22 cellular contexts compared by ENCODE assay signal in genomic region chr11:8773125-8773524, GRCh38.
DNase-seq lines count a peak whose midpoint lies in the region; ATAC-seq, FAIRE-seq and TF ChIP-seq lines count a peak whose summit lies in the region.
"Had no signal": no experiment of that assay in that cellular context is flagged by ENCODE, and none has a peak within 500 bp of the region (broad histone marks: within the 10 kb centered on the region; RNA-seq: fewer than 3 reads in every experiment).

No MANE protein-coding gene starts in this region.

- peaks cover 2% of the 10 kb centered on the region for H3K9me3 Mint-ChIP-seq in astrocyte (ENCODE audit: unreplicated experiment)
- H3K9me3 Mint-ChIP-seq: activated T-cell treated with anti-CD3 and anti-CD28 coated beads, Interleukin-2, amount 50 U/mL, for 24 hours; CD8-positive, alpha-beta T cell; stimulated activated naive B cell treated with anti-CD40 and anti-IgM and Interleukin-4, amounts not matched to agents 10 μg/mL and 1 μg/mL and 100 μg/mL, for 72 hours had no signal

- H3K9ac ChIP-seq in astrocyte (ENCODE audit: low read length) (no peak overlapping the region), keratinocyte (ENCODE audit: control insufficient read depth, extremely low read depth, insufficient read depth, low read length) (no peak overlapping the region)

- intact Hi-C loops in sciatic nerve (cut with DNase I), result no loop called here

- H3K9me1 ChIP-seq in keratinocyte (ENCODE audit: control insufficient read depth, extremely low read depth, insufficient read depth, low read length), result no peaks in the 10 kb centered on the region

- H3K9me3 ChIP-seq in BE2C (no peaks in the 10 kb centered on the region), astrocyte (ENCODE audit: insufficient read depth, low read depth, low read length) (no peaks in the 10 kb centered on the region), keratinocyte (ENCODE audit: control insufficient read depth, low read depth, low read length) (no peaks in the 10 kb centered on the region)

- H3K27ac ChIP-seq in astrocyte (ENCODE audit: low read depth, low read length) (no peak overlapping the region), keratinocyte (ENCODE audit: control insufficient read depth, insufficient read depth, low read length) (no peak overlapping the region)

- FAIRE-seq in astrocyte (lab: Jason Lieb, UNC), result no peak
- peak; percentile 17 for FAIRE-seq in keratinocyte (lab: Jason Lieb, UNC)
- FAIRE-seq in H54 (lab: Jason Lieb, UNC), result no peak
- FAIRE-seq: kidney, RCC 7860 had no signal

- no peak for TF ChIP-seq POLR2A in H54 (IDR thresholded peaks at IDR 0.05; ENCODE audit: low read depth, low read length)

- H3K27me3 Mint-ChIP-seq in astrocyte (ENCODE audit: low read depth, unreplicated experiment), result no peaks in the 10 kb centered on the region
- H3K27me3 Mint-ChIP-seq: activated naive CD8-positive, alpha-beta T cell; stimulated activated naive B cell treated with anti-CD40 and anti-IgM and Interleukin-4, amounts not matched to agents 10 μg/mL and 1 μg/mL and 100 μg/mL, for 72 hours had no signal

- no peak overlapping the region for H3K27ac Mint-ChIP-seq in astrocyte (ENCODE audit: unreplicated experiment)
- H3K27ac Mint-ChIP-seq: activated naive CD8-positive, alpha-beta T cell; activated T-cell treated with anti-CD3 and anti-CD28 coated beads, Interleukin-2, amount 50 U/mL, for 24 hours; CD8-positive, alpha-beta T cell; stimulated activated naive B cell treated with anti-CD40 and anti-IgM and Interleukin-4, amounts not matched to agents 10 μg/mL and 1 μg/mL and 100 μg/mL, for 72 hours had no signal

- dilution Hi-C loops in keratinocyte (cut with MboI; ENCODE audit: extremely low pct_ligation_motif_present, low sequenced_read_pairs), result no loop called here

- H3K36me3 Mint-ChIP-seq in astrocyte (ENCODE audit: low read depth, unreplicated experiment), result peaks cover 17% of the 10 kb centered on the region
- H3K36me3 Mint-ChIP-seq: activated naive CD8-positive, alpha-beta T cell; CD8-positive, alpha-beta T cell; stimulated activated naive B cell treated with anti-CD40 and anti-IgM and Interleukin-4, amounts not matched to agents 10 μg/mL and 1 μg/mL and 100 μg/mL, for 72 hours had no signal

- TF ChIP-seq CTCF in BE2C (IDR thresholded peaks at IDR 0.05; ENCODE audit: low read depth, low read length), result no peak
- no peak for TF ChIP-seq CTCF in astrocyte (IDR thresholded peaks at IDR 0.05; ENCODE audit: insufficient read depth, low read depth, low read length)
- no peak for TF ChIP-seq CTCF in keratinocyte (optimal IDR thresholded peaks at IDR 0.05 in 1 of 3, IDR thresholded peaks at IDR 0.05 in 1 of 3, conservative IDR thresholded peaks at IDR 0.05 in 1 of 3; ENCODE audit: extremely low read depth in 1 of 3, insufficient read depth in 2 of 3, low read length in 3 of 3)

- H3K4me3 ChIP-seq in BE2C (ENCODE audit: low read depth, low read length), result no peak overlapping the region
- H3K4me3 ChIP-seq in astrocyte (ENCODE audit: insufficient read depth, low read depth, low read length), result no peak overlapping the region
- H3K4me3 ChIP-seq in keratinocyte (ENCODE audit: control insufficient read depth in 2 of 3, extremely low read depth in 1 of 3, insufficient read depth in 2 of 3, low read depth in 1 of 3, low read length in 3 of 3), result no peak overlapping the region

- H3K36me3 ChIP-seq in BE2C (no peaks in the 10 kb centered on the region), astrocyte (ENCODE audit: insufficient read depth, low read length) (peaks cover 3% of the 10 kb centered on the region), keratinocyte (ENCODE audit: control insufficient read depth in 2 of 2, extremely low read depth in 1 of 2, insufficient read depth in 2 of 2, low read length in 2 of 2) (peaks cover 2 to 9% of the 10 kb centered on the region in 2 experiments)

- peak; percentile 4 for ATAC-seq in sciatic nerve
- ATAC-seq: CD8-positive, alpha-beta T cell had no signal

- no peaks in the 10 kb centered on the region for H3K27me3 ChIP-seq in BE2C
- no peaks in the 10 kb centered on the region for H3K27me3 ChIP-seq in astrocyte (ENCODE audit: insufficient read depth, low read length)
- no peaks in the 10 kb centered on the region for H3K27me3 ChIP-seq in keratinocyte (ENCODE audit: control insufficient read depth, extremely low read depth, insufficient read depth, low read length)

- no peak overlapping the region for H2AFZ ChIP-seq in astrocyte (ENCODE audit: low read depth, low read length)
- H2AFZ ChIP-seq in keratinocyte (ENCODE audit: control insufficient read depth, low read length), result no peak overlapping the region

- no peaks in the 10 kb centered on the region for H3K4me1 ChIP-seq in BE2C
- H3K4me1 ChIP-seq in astrocyte (ENCODE audit: insufficient read depth, low read length), result peaks cover 41% of the 10 kb centered on the region
- H3K4me1 ChIP-seq in keratinocyte (ENCODE audit: control insufficient read depth, extremely low read depth, insufficient read depth, low read length), result peaks cover 66% of the 10 kb centered on the region

- peak; percentile 14 for DNase-seq in BE2C
- DNase-seq in astrocyte (ENCODE audit: low read depth), result no peak
- no peak for DNase-seq in keratinocyte (ENCODE audit: low read depth, low spot score)
- no peak for DNase-seq in sciatic nerve (ENCODE audit: low spot score)
- DNase-seq in Ammon's horn (ENCODE audit: low spot score), result no peak
- DNase-seq in NCI-H2107 treated with DMSO at 0.1 percent for 48 hours (lab: John Stamatoyannopoulos, UW; ENCODE audit: unreplicated experiment), result no peak
- no peak for DNase-seq in foreskin melanocyte
- no peak for DNase-seq in H54 (ENCODE audit: insufficient read length, low spot score)
- DNase-seq: activated CD4-positive, alpha-beta T cell treated with anti-CD3 and anti-CD28 coated beads, Interleukin-2, amount 50 U/mL, for 4 hours; activated T-cell treated with anti-CD3 and anti-CD28 coated beads, Interleukin-2, amount 50 U/mL, for 24 hours; CD8-positive, alpha-beta T cell; DMS79; H7; hippocampal formation; Karpas-422; kidney; NCI-H1105; NCI-H2171; posterior cingulate gyrus; stimulated activated naive B cell treated with anti-CD40 and anti-IgM and Interleukin-4, amounts not matched to agents 10 μg/mL and 1 μg/mL and 100 μg/mL, for 72 hours had no signal

- H3K4me3 Mint-ChIP-seq in astrocyte (ENCODE audit: unreplicated experiment), result no peak overlapping the region
- H3K4me3 Mint-ChIP-seq: activated naive CD8-positive, alpha-beta T cell; activated T-cell treated with anti-CD3 and anti-CD28 coated beads, Interleukin-2, amount 50 U/mL, for 24 hours; CD8-positive, alpha-beta T cell; stimulated activated naive B cell treated with anti-CD40 and anti-IgM and Interleukin-4, amounts not matched to agents 10 μg/mL and 1 μg/mL and 100 μg/mL, for 72 hours had no signal

- peak overlapping the region; percentile 10 for H3K4me2 ChIP-seq in astrocyte (ENCODE audit: low read length)
- no peak overlapping the region for H3K4me2 ChIP-seq in keratinocyte (ENCODE audit: control insufficient read depth, extremely low read depth, insufficient read depth, low read depth, low read length)

- peaks cover 65% of the 10 kb centered on the region for H3K79me2 ChIP-seq in astrocyte (ENCODE audit: insufficient read depth, low read length)
- peaks cover 55% of the 10 kb centered on the region for H3K79me2 ChIP-seq in keratinocyte (ENCODE audit: control insufficient read depth, insufficient read depth, low read length)

- peaks cover 64% of the 10 kb centered on the region for H3K4me1 Mint-ChIP-seq in astrocyte (ENCODE audit: low read depth, unreplicated experiment)

- H4K20me1 ChIP-seq in astrocyte (ENCODE audit: insufficient read depth, low read length) (peaks cover 33% of the 10 kb centered on the region), keratinocyte (ENCODE audit: control insufficient read depth, extremely low read depth, insufficient read depth, low read length) (no peaks in the 10 kb centered on the region)
